Comparison of ENCODE assay signal across 17 cellular contexts in the genomic region with DNA sequence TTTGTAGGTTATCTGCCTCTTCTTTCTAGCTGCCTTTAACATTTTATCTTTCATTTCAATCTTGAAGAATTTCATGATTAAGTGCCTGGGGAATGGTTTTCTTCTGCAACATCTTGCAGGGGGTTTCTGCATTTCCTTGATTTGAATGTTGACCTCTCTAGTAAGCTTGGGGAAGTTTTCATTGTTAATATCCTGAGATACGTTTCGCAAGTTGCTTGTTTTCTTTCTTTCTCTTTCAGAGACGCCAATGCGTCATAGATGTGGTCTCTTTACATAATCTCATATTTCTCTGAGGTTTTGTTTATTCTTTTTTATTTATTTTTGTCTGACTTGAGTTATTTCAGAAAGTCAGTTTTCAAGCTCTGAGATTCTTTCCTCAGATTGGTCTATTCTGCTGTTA.
DNase-seq lines count a peak whose midpoint lies in the region; ATAC-seq, FAIRE-seq and TF ChIP-seq lines count a peak whose summit lies in the region.
"Had no signal": no experiment of that assay in that cellular context is flagged by ENCODE, and none has a peak within 500 bp of the region (broad histone marks: within the 10 kb centered on the region; RNA-seq: fewer than 3 reads in every experiment).

No MANE protein-coding gene starts in this region.

- SMC1A ChIA-PET in GM12878 (lab: Charles Lee; ENCODE audit: uncharacterized antibody, unreplicated experiment): no interaction called here

- peak overlapping the region; percentile 6; the same call in 1 of the 2 replicates for H3K4me2 ChIP-seq in IMR-90 (ENCODE audit: low read depth, low read length)
- no peak overlapping the region for H3K4me2 ChIP-seq in GM12878 (ENCODE audit: control insufficient read depth, insufficient read depth)

- TF ChIP-seq RAD21 in IMR-90 (IDR thresholded peaks at IDR 0.05; ENCODE audit: low read length): no peak
- TF ChIP-seq RAD21 in GM12878 (IDR thresholded peaks at IDR 0.05; ENCODE audit: insufficient read depth, low read depth, low read length): no peak

- in situ Hi-C loops in IMR-90 (cut with MboI; ENCODE audit: low sequenced_read_pairs): no loop called here
- in situ Hi-C loops in GM12878 (cut with MboI): no loop called here

- TF ChIP-seq POLR2A in IMR-90 (IDR thresholded peaks at IDR 0.05; ENCODE audit: low read depth, low read length) (no peak), GM12878 (IDR thresholded peaks at IDR 0.05; ENCODE audit: low read depth, low read length) (no peak)

- TF ChIP-seq CTCF in IMR-90 (conservative IDR thresholded peaks at IDR 0.05; ENCODE audit: low read depth, low read length) (no peak), GM12878 (IDR thresholded peaks at IDR 0.05 in 2 of 3, conservative IDR thresholded peaks at IDR 0.05 in 1 of 3; ENCODE audit: control insufficient read depth in 2 of 3, extremely low read depth in 1 of 3, insufficient read depth in 1 of 3, low read depth in 3 of 3, low read length in 3 of 3) (no peak), fibroblast of villous mesenchyme (IDR thresholded peaks at IDR 0.05; ENCODE audit: insufficient read depth, low read depth, low read length) (no peak), right atrium auricular region (IDR thresholded peaks at IDR 0.05) (no peak)

- H3K27ac ChIP-seq in IMR-90 (ENCODE audit: insufficient read depth, low read length) (no peak overlapping the region), GM12878 (ENCODE audit: control insufficient read depth, insufficient read depth) (no peak overlapping the region), right atrium auricular region (no peak overlapping the region)

- H2BK120ac ChIP-seq in IMR-90 (ENCODE audit: low read depth, low read length): no peak overlapping the region

- H3K9ac ChIP-seq in IMR-90 (ENCODE audit: low read depth, low read length) (no peak overlapping the region), GM12878 (ENCODE audit: control insufficient read depth, insufficient read depth, low read length) (no peak overlapping the region)

- DNase-seq in IMR-90 (peak; percentile 71), GM12878 (ENCODE audit: low read depth, low spot score) (no peak), fibroblast of villous mesenchyme (ENCODE audit: low read depth) (peak; percentile 75), kidney glomerular epithelial cell (lab: John Stamatoyannopoulos, UW) (no peak), T1000 (lab: John Stamatoyannopoulos, UW) (no peak), right atrium auricular region (ENCODE audit: low spot score) (no peak)
- DNase-seq: BE2C; CD4-positive, alpha-beta memory T cell; NCI-H1092 treated with DMSO at 0.1 percent for 48 hours; NCI-H1694; NCI-H446; NCI-H748 treated with DMSO at 0.1 percent for 48 hours; SHP77 treated with DMSO at 0.1 percent for 48 hours had no signal

- no peak overlapping the region for H2BK20ac ChIP-seq in IMR-90 (ENCODE audit: low read depth, low read length)

- BruUV-seq in IMR-90 (replicated peaks; lab: Mats Ljungman, UMichigan) (no TSS peak), GM12878 (replicated peaks; lab: Mats Ljungman, UMichigan) (no TSS peak)

- H4K5ac ChIP-seq in IMR-90 (ENCODE audit: low read depth, low read length): no peak overlapping the region

- no peaks in the 10 kb centered on the region for H3K9me3 ChIP-seq in IMR-90 (ENCODE audit: control insufficient read depth, insufficient read depth, low read length)
- no peaks in the 10 kb centered on the region for H3K9me3 ChIP-seq in GM12878 (replicated peaks; ENCODE audit: control insufficient read depth, insufficient read depth, low read length)
- no peaks in the 10 kb centered on the region for H3K9me3 ChIP-seq in right atrium auricular region
- H3K9me3 ChIP-seq: BE2C, HAP-1 had no signal

- CTCF ChIA-PET in IMR-90 (lab: Yijun Ruan, JAX) (no interaction called here), GM12878 (lab: Yijun Ruan, JAX) (no interaction called here)

- no peak for TF ChIP-seq EP300 in GM12878 (IDR thresholded peaks at IDR 0.05; ENCODE audit: borderline replicate concordance in 1 of 2, control insufficient read depth in 1 of 2, low read depth in 2 of 2, low read length in 2 of 2)

- no peaks in the 10 kb centered on the region for H3K79me1 ChIP-seq in IMR-90 (ENCODE audit: low read depth in 1 of 2, low read length in 2 of 2)

- no peak overlapping the region; the same call in 1 of the 2 replicates for H3K18ac ChIP-seq in IMR-90 (ENCODE audit: low read depth, low read length)

- H3K9me1 ChIP-seq in IMR-90 (ENCODE audit: insufficient read depth, low read length): no peaks in the 10 kb centered on the region

- peak; percentile 57 for ATAC-seq in GM18867 (IDR thresholded peaks at IDR 0.05; ENCODE audit: unreplicated experiment)
- peak; percentile 61 for ATAC-seq in IMR-90 (ENCODE audit: low read depth)
- peak; percentile 69 for ATAC-seq in GM12878
- ATAC-seq: K562 had no signal

- intact Hi-C loops in IMR-90 (cut with micrococcal nuclease): no loop called here
- intact Hi-C loops in GM12878 (cut with micrococcal nuclease; ENCODE audit: unreplicated experiment): no loop called here

- no peak overlapping the region for H2AK5ac ChIP-seq in IMR-90 (ENCODE audit: low read depth, low read length)

- H3K27me3 ChIP-seq in IMR-90 (ENCODE audit: control insufficient read depth, insufficient read depth, low read length): no peaks in the 10 kb centered on the region
- no peaks in the 10 kb centered on the region for H3K27me3 ChIP-seq in GM12878 (replicated peaks in 1 of 2; ENCODE audit: control insufficient read depth in 2 of 2, insufficient read depth in 2 of 2, low read length in 1 of 2)
- no peaks in the 10 kb centered on the region for H3K27me3 ChIP-seq in right atrium auricular region
- H3K27me3 ChIP-seq: BE2C had no signal

- H3K4ac ChIP-seq in IMR-90 (ENCODE audit: low read depth, low read length): no peak overlapping the region

- no peaks in the 10 kb centered on the region for H3K79me2 ChIP-seq in GM12878 (ENCODE audit: control insufficient read depth, insufficient read depth, low read length)

- peak overlapping the region; percentile 68 for H2BK5ac ChIP-seq in IMR-90 (ENCODE audit: low read depth, low read length, poor library complexity, severe bottlenecking)

- H3K4me1 ChIP-seq in IMR-90 (ENCODE audit: control insufficient read depth, insufficient read depth, low read length) (no peaks in the 10 kb centered on the region), GM12878 (ENCODE audit: control insufficient read depth, insufficient read depth, low read length) (no peaks in the 10 kb centered on the region), right atrium auricular region (no peaks in the 10 kb centered on the region)
- H3K4me1 ChIP-seq: BE2C, HAP-1 had no signal

- POLR2A ChIA-PET in IMR-90 (lab: Charles Lee; ENCODE audit: unreplicated experiment): no interaction called here
- POLR2A ChIA-PET in GM12878 (lab: Charles Lee): no interaction called here

- H4K8ac ChIP-seq in IMR-90 (ENCODE audit: low read depth in 2 of 2, low read length in 2 of 2): no peak overlapping the region

- no CpG with 5 or more reads among the region's 4 CpGs for WGBS in IMR-90 (ENCODE audit: extremely low coverage in 2 of 2, insufficient read length in 1 of 2), 2 experiments
- 40% methylated on average over 4 of the region's 4 CpGs for WGBS in GM12878 (ENCODE audit: insufficient coverage, insufficient replicate concordance, low lambda C conversion rate, missing lambda C conversion rate)

- no peak overlapping the region for H2BK15ac ChIP-seq in IMR-90 (ENCODE audit: low read depth, low read length)

- no peak overlapping the region for H3K56ac ChIP-seq in IMR-90 (ENCODE audit: extremely low read depth, insufficient read depth, low read length)

- no peak for FAIRE-seq in GM12878 (lab: Jason Lieb, UNC)
- FAIRE-seq: D721Med, K562 had no signal

- H3K36me3 ChIP-seq in IMR-90 (ENCODE audit: control insufficient read depth, insufficient read depth, low read length): no peaks in the 10 kb centered on the region
- H3K36me3 ChIP-seq in GM12878 (ENCODE audit: control insufficient read depth in 2 of 2, insufficient read depth in 2 of 2, low read length in 1 of 2): no peaks in the 10 kb centered on the region
- no peaks in the 10 kb centered on the region for H3K36me3 ChIP-seq in right atrium auricular region
- H3K36me3 ChIP-seq: BE2C, HAP-1 had no signal

- H3K23ac ChIP-seq in IMR-90 (ENCODE audit: low read depth, low read length): no peak overlapping the region

- H3K14ac ChIP-seq in IMR-90 (replicated peaks; ENCODE audit: low read depth, low read length): no peak overlapping the region

- H3K4me3 ChIP-seq in IMR-90 (ENCODE audit: insufficient read depth, low read depth, low read length) (no peak overlapping the region), GM12878 (no peak overlapping the region), fibroblast of villous mesenchyme (ENCODE audit: low read depth, low read length) (no peak overlapping the region), right atrium auricular region (no peak overlapping the region)
- H3K4me3 ChIP-seq: HAP-1, K562 had no signal

- H2AFZ ChIP-seq in IMR-90 (replicated peaks; ENCODE audit: low read length, poor library complexity) (no peak overlapping the region), GM12878 (ENCODE audit: control insufficient read depth, low read depth, low read length) (no peak overlapping the region)

- H2AK9ac ChIP-seq in IMR-90 (replicated peaks; ENCODE audit: low read depth, low read length, poor library complexity): no peak overlapping the region

- RAD21 ChIA-PET in GM12878 (lab: Charles Lee; ENCODE audit: unreplicated experiment): no interaction called here

- H4K20me1 ChIP-seq in IMR-90 (ENCODE audit: insufficient read depth, low read length) (no peaks in the 10 kb centered on the region), GM12878 (ENCODE audit: control insufficient read depth, insufficient read depth) (no peaks in the 10 kb centered on the region)

- H4K91ac ChIP-seq in IMR-90 (ENCODE audit: insufficient read depth, low read depth, low read length): no peak overlapping the region

- dilution Hi-C loops in IMR-90 (cut with HindIII; ENCODE audit: low sequenced_read_pairs, unreplicated experiment): no loop called here

TF ChIP-seq in IMR-90, 13 proteins besides CTCF, POLR2A, EP300 and RAD21:
- TF ChIP-seq MAZ (IDR thresholded peaks at IDR 0.05; ENCODE audit: borderline replicate concordance, low read depth, low read length) (no peak), CEBPB (IDR thresholded peaks at IDR 0.05; ENCODE audit: low read depth, low read length) (peak; percentile 73)

TF ChIP-seq in GM12878, 131 proteins besides CTCF, POLR2A, EP300 and RAD21 (continues in another document):
- TF ChIP-seq HDGF (IDR thresholded peaks at IDR 0.05) (no peak), TCF7 (IDR thresholded peaks at IDR 0.05; ENCODE audit: borderline replicate concordance) (no peak), SIX5 (IDR thresholded peaks at IDR 0.05; ENCODE audit: low read depth, low read length, severe bottlenecking) (no peak), ZSCAN29 (IDR thresholded peaks at IDR 0.05) (no peak), ETV6 (conservative IDR thresholded peaks at IDR 0.05 in 1 of 2, IDR thresholded peaks at IDR 0.05 in 1 of 2; ENCODE audit: borderline replicate concordance in 1 of 2, low read depth in 1 of 2) (no peak), PAX8 (IDR thresholded peaks at IDR 0.05) (no peak), SPI1 (IDR thresholded peaks at IDR 0.05; ENCODE audit: borderline replicate concordance, insufficient read depth, low read depth, low read length) (no peak), MYB (IDR thresholded peaks at IDR 0.05; ENCODE audit: borderline replicate concordance, low read depth, low read length) (no peak)

Comparison
In these comparisons a context has a peak if more than half of its experiments do, and no peak if none do; other contexts are left out.
1. DNase-seq: peak in IMR-90 (single experiment) and fibroblast of villous mesenchyme (single experiment); none in GM12878 (single experiment), kidney glomerular epithelial cell (single experiment), T1000 (single experiment) and right atrium auricular region (single experiment).
2. Peak in every context shown above with its lines, with median percentiles within 50 percentile points of each other: ATAC-seq.